In the genomic region with DNA sequence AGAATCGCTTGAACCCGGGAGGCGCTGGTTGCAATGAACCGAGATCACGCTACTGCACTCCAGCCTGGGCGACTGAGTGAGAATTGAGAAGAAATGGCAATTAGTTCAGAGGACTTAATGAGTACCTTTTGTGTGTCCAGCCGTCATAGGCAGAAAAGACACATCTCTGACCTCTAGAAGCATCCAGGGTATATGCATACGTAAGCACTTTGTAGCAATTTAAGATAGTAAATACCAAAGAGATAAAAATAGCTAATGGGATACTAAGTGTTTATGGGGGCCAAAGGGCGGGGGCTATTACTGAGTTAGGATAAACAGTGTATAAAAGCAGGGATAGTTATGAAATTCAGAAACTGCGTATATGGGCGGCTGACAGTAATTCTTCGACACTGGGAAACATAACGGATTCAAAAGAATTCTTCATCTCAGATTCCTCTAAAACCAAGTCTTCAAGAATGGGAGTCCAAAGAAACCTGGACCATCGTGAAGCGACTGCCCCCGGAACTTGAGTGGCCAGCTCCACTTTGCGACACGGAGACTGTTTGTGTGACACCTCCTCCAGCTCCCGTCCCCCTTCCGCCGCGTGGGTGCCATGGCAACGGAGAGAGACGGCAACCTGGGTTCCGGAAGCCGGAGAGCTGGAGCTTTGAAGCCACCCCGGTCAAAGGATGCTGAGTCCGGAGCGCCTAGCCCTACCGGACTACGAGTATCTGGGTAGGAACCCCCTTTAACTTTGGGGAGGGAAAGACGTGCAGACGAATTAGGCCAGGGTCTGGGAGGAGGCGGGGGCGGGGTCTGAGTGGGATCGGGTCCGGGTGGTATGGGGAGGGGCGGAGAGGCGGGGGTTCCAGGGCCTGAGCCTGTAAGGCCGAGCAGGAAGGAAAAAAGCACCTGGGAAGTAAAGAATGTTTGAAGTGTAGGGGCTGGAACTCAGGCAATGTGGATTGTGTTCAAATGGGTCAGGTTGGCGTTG, we compare ENCODE assay signal across 8 cellular contexts. TPM values are rescaled to one million over a fixed set of nuclear protein-coding genes. Genes with fewer than 3 reads are reported as not detected.
DNase-seq lines count a peak whose midpoint lies in the region; ATAC-seq and TF ChIP-seq lines count a peak whose summit lies in the region.

CSTPP1 (plus strand) TSS at position 624 of the 973 bp plus-strand sequence; CDS start at position 669, 45 bp downstream.

- ATAC-seq in GM18870 (IDR thresholded peaks at IDR 0.05; ENCODE audit: unreplicated experiment), result peak; percentile 55
- peak; percentile 97 for ATAC-seq in HG03159 (IDR thresholded peaks at IDR 0.05; ENCODE audit: unreplicated experiment)
- peak; percentile 97 for ATAC-seq in activated B cell treated with CpG ODN at 0.5 μM for 24 hours (ENCODE audit: low read depth)

- no peaks in the 10 kb centered on the region for H3F3A ChIP-seq in smooth muscle cell (ENCODE audit: low read depth)

- no peaks in the 10 kb centered on the region for H3K9me3 Mint-ChIP-seq in activated B cell treated with CpG ODN at 0.5 μM for 24 hours

- H3K27me3 Mint-ChIP-seq in activated B cell treated with CpG ODN at 0.5 μM for 24 hours, result peaks cover 10% of the 10 kb centered on the region

- peak; percentile 90 for DNase-seq in NCI-H2227 treated with DMSO at 0.1 percent for 48 hours (lab: John Stamatoyannopoulos, UW)
- DNase-seq in activated B cell treated with CpG ODN at 0.5 μM for 24 hours, result peak; percentile 88
- peak; percentile 95 for DNase-seq in cardiac fibroblast (ENCODE audit: low read depth in 2 of 2)
- DNase-seq in iPS-NIHi7 (ENCODE audit: extremely low spot score), result peak; percentile 99
- peak; percentile 43 for DNase-seq in smooth muscle cell (lab: John Stamatoyannopoulos, UW; ENCODE audit: unreplicated experiment)

- H2AFZ ChIP-seq in ACC112 (ENCODE audit: low read length, unreplicated experiment) (peak within 1 kb of the TSS; percentile 100), smooth muscle cell (ENCODE audit: low read depth) (peak within 1 kb of the TSS; percentile 98)

- H3K36me3 ChIP-seq in ACC112 (ENCODE audit: insufficient read depth, low read length) (no peaks in the 10 kb centered on the region), smooth muscle cell (ENCODE audit: low read depth) (no peaks in the 10 kb centered on the region)

- peak within 1 kb of the TSS; percentile 93 for H3K27ac Mint-ChIP-seq in activated B cell treated with CpG ODN at 0.5 μM for 24 hours

- peak within 1 kb of the TSS; percentile 91 for H3K4me3 ChIP-seq in ACC112 (ENCODE audit: low read depth, low read length)
- H3K4me3 ChIP-seq in cardiac fibroblast (replicated peaks in 1 of 2; ENCODE audit: low read depth in 2 of 2, low read length in 2 of 2), result peak within 1 kb of the TSS; percentile 72 to 77
- peak within 1 kb of the TSS; percentile 84 for H3K4me3 ChIP-seq in smooth muscle cell

- peaks cover 12% of the 10 kb centered on the region for H3K36me3 Mint-ChIP-seq in activated B cell treated with CpG ODN at 0.5 μM for 24 hours (ENCODE audit: low read depth)

- peak within 1 kb of the TSS; percentile 99 for H3K4me3 Mint-ChIP-seq in activated B cell treated with CpG ODN at 0.5 μM for 24 hours

- peak within 1 kb of the TSS; percentile 85 for H3K4me2 ChIP-seq in smooth muscle cell

- POLR2A ChIA-PET in activated B cell treated with CpG ODN at 0.5 μM for 24 hours (lab: Charles Lee), result interaction anchor here (0.6 to 1.4 kb wide), 8 partner anchors 17 to 514 kb away, joined by 3 to 11 read pairs (median 8); partner anchors contain the start of genes ACP2 and ZNF408

- H3K4me1 ChIP-seq in ACC112 (ENCODE audit: control insufficient read depth, insufficient read depth, low read length, unreplicated experiment) (peaks cover 4% of the 10 kb centered on the region), smooth muscle cell (ENCODE audit: low read depth) (peaks cover 4% of the 10 kb centered on the region)

- H3K9ac ChIP-seq in smooth muscle cell (ENCODE audit: low read depth), result peak within 1 kb of the TSS; percentile 64

- H3K27me3 ChIP-seq in ACC112 (ENCODE audit: insufficient read depth, low read length) (no peaks in the 10 kb centered on the region), smooth muscle cell (ENCODE audit: low read depth) (no peaks in the 10 kb centered on the region)

- no peaks in the 10 kb centered on the region for H3K9me3 ChIP-seq in smooth muscle cell (replicated peaks; ENCODE audit: low read depth)

- intact Hi-C loops in activated B cell treated with CpG ODN at 0.5 μM for 24 hours (cut with micrococcal nuclease), result loop anchor here (1.0 to 2.0 kb wide), 7 partner anchors 17 to 490 kb away; partner anchors contain the start of genes ACP2, ARHGAP1, CKAP5 and PSMC3

- peaks cover 17% of the 10 kb centered on the region for H3K4me1 Mint-ChIP-seq in activated B cell treated with CpG ODN at 0.5 μM for 24 hours

- no peak for TF ChIP-seq CTCF in activated B cell treated with CpG ODN at 0.5 μM for 24 hours (IDR thresholded peaks at IDR 0.05)
- no peak for TF ChIP-seq CTCF in cardiac fibroblast (IDR thresholded peaks at IDR 0.05; ENCODE audit: low read depth, low read length)
- TF ChIP-seq CTCF in smooth muscle cell (IDR thresholded peaks at IDR 0.05; ENCODE audit: borderline replicate concordance, insufficient read depth, poor library complexity, severe bottlenecking), result no peak

- H3K27ac ChIP-seq in ACC112 (ENCODE audit: low read depth, low read length), result peak within 1 kb of the TSS; percentile 38; the same call in 1 of the 2 replicates
- peak within 1 kb of the TSS; percentile 48 for H3K27ac ChIP-seq in smooth muscle cell (ENCODE audit: low read depth)

- H3K79me2 ChIP-seq in ACC112 (ENCODE audit: control insufficient read depth, insufficient read depth, low read length, unreplicated experiment) (peaks cover 4% of the 10 kb centered on the region), smooth muscle cell (ENCODE audit: low read depth) (peaks cover 25% of the 10 kb centered on the region)

- WGBS in smooth muscle cell (ENCODE audit: low lambda C conversion rate), result 24% methylated on average over 39 of the region's 41 CpGs

- CTCF ChIA-PET in activated B cell treated with CpG ODN at 0.5 μM for 24 hours (lab: Charles Lee), result interaction anchor here (1.9 kb wide), 1 partner anchor 217 kb away, joined by 5 read pairs; no protein-coding TSS in a partner anchor

- no peaks in the 10 kb centered on the region for H4K20me1 ChIP-seq in smooth muscle cell (ENCODE audit: low read depth)

RNA-seq across cellular contexts. Expression of gene CSTPP1, which starts in this region (rescaled TPM):
- total RNA-seq in activated B cell treated with CpG ODN at 0.5 μM for 24 hours (26.2 and 29.9 TPM in 2 replicates), smooth muscle cell (26.4 and 37.4 TPM in 2 replicates)
- polyA plus RNA-seq in smooth muscle cell, result 44.8 and 45.9 TPM in 2 replicates

Comparison
In these comparisons a context has a peak if more than half of its experiments do, and no peak if none do; other contexts are left out.
1. Peak in every context shown above with its lines: DNase-seq, ATAC-seq, H3K4me3 ChIP-seq and H3K27ac ChIP-seq.
2. DNase-seq: peak in every context shown above with its lines; median percentile 99 in iPS-NIHi7; 95 in cardiac fibroblast; 90 in NCI-H2227 treated with DMSO at 0.1 percent for 48 hours; 88 in activated B cell treated with CpG ODN at 0.5 μM for 24 hours; 43 in smooth muscle cell.